ENCODE assay signal across 20 cellular contexts in genomic region chr1:3003941-3004270, GRCh38. TPM values are rescaled to one million over a fixed set of nuclear protein-coding genes. Genes with fewer than 3 reads are reported as not detected.
"Had no signal": no experiment of that assay in that cellular context is flagged by ENCODE, and none has a peak within 500 bp of the region (broad histone marks: within the 10 kb centered on the region; RNA-seq: fewer than 3 reads in every experiment).

No MANE protein-coding gene starts in this region.

- H3K36me3 Mint-ChIP-seq: activated naive CD8-positive, alpha-beta T cell treated with anti-CD3 and anti-CD28 coated beads, Interleukin-2, amount 10 ng/mL, durations not matched to agents 7 days and 5 days had no signal

- H3K4me3 ChIP-seq: suprapubic skin had no signal

- H3K4me1 ChIP-seq: suprapubic skin had no signal

- ATAC-seq: left ventricle myocardium superior had no signal

- H3K4me1 Mint-ChIP-seq: activated CD4-positive, alpha-beta T cell treated with anti-CD3 and anti-CD28 coated beads, Interleukin-2, amount 10 ng/mL, durations not matched to agents 24 days and 14 days; activated naive CD8-positive, alpha-beta T cell treated with anti-CD3 and anti-CD28 coated beads, Interleukin-2, amount 10 ng/mL, durations not matched to agents 7 days and 5 days; nephron progenitor cell had no signal

- FAIRE-seq: colon had no signal

- H3K36me3 ChIP-seq: suprapubic skin had no signal

- H3K27ac Mint-ChIP-seq: activated CD4-positive, alpha-beta T cell treated with anti-CD3 and anti-CD28 coated beads, Interleukin-2, amount 10 ng/mL, durations not matched to agents 24 days and 14 days; activated naive CD8-positive, alpha-beta T cell treated with anti-CD3 and anti-CD28 coated beads, Interleukin-2, amount 10 ng/mL, durations not matched to agents 7 days and 5 days; brain; nephron progenitor cell; progenitor cell of endocrine pancreas; stimulated activated naive CD8-positive, alpha-beta T cell treated with anti-CD3 and anti-CD28 coated beads, Interleukin-15, Interleukin-2, amounts not matched to agents 100 ng/mL and 50 ng/mL, for 24 hours had no signal

- H3K27ac ChIP-seq: suprapubic skin had no signal

- H3K4me3 Mint-ChIP-seq: activated CD4-positive, alpha-beta T cell treated with anti-CD3 and anti-CD28 coated beads, Interleukin-2, amount 10 ng/mL, durations not matched to agents 24 days and 14 days; activated naive CD8-positive, alpha-beta T cell treated with anti-CD3 and anti-CD28 coated beads, Interleukin-2, amount 10 ng/mL, durations not matched to agents 7 days and 5 days; brain; nephron progenitor cell; stimulated activated naive CD8-positive, alpha-beta T cell treated with anti-CD3 and anti-CD28 coated beads, Interleukin-15, Interleukin-2, amounts not matched to agents 100 ng/mL and 50 ng/mL, for 24 hours had no signal

- DNase-seq: activated CD4-positive, alpha-beta T cell treated with anti-CD3 and anti-CD28 coated beads, Interleukin-2, amount 10 ng/mL, durations not matched to agents 24 days and 14 days; activated CD4-positive, CD25-positive, alpha-beta regulatory T cell; activated naive CD8-positive, alpha-beta T cell treated with anti-CD3 and anti-CD28 coated beads, Interleukin-2, amount 10 ng/mL, durations not matched to agents 7 days and 5 days; caudate nucleus; foreskin melanocyte; left ventricle myocardium superior; mesenchymal stem cell; nephron progenitor cell; occipital lobe; T-helper 1 cell; T1000; trophoblast cell had no signal

- H3K27me3 Mint-ChIP-seq: activated CD4-positive, alpha-beta T cell treated with anti-CD3 and anti-CD28 coated beads, Interleukin-2, amount 10 ng/mL, durations not matched to agents 24 days and 14 days; activated naive CD8-positive, alpha-beta T cell treated with anti-CD3 and anti-CD28 coated beads, Interleukin-2, amount 10 ng/mL, durations not matched to agents 7 days and 5 days; progenitor cell of endocrine pancreas had no signal

RNA-seq across cellular contexts. Expression of gene ACTRT2, which starts 17.4 kb away (rescaled TPM):
- total RNA-seq: activated CD4-positive, alpha-beta T cell treated with anti-CD3 and anti-CD28 coated beads, Interleukin-2, amount 10 ng/mL, durations not matched to agents 24 days and 14 days; activated naive CD8-positive, alpha-beta T cell treated with anti-CD3 and anti-CD28 coated beads, Interleukin-2, amount 10 ng/mL, durations not matched to agents 7 days and 5 days; epithelial cell of proximal tubule; kidney epithelial cell; left ventricle myocardium superior; occipital lobe; progenitor cell of endocrine pancreas; skeletal muscle tissue; suprapubic skin had no signal
